1 cellular context compared by ENCODE assay signal in the genomic region with DNA sequence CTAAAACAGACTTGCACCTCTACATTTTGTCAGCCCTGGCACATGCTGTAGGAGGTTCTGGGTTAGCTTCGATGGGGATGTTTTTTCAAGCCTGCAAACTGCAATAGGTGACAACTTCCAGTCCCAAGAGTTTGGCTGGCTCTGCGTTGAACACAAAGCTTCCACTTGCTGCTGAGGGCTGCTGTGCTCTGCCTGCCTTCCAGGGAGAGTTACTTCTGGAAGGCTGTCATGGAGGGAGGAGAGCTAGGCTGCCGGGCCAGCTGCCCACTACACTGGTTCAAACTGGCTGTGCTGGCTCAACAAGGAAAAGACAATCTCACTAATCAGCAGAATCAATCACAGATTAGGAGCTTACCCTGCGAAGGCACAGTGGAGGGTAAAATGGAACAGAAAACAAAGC.
A peak's percentile ranks its signal among the peaks of the same experiment; 100 is the strongest.
TF ChIP-seq lines count a peak whose summit lies in the region.

No MANE protein-coding gene starts in this region.

TF ChIP-seq in K562, 482 proteins besides CTCF, POLR2A, EP300 and RAD21 (continued from another document and continues in another):
- TF ChIP-seq, protein P1, sequence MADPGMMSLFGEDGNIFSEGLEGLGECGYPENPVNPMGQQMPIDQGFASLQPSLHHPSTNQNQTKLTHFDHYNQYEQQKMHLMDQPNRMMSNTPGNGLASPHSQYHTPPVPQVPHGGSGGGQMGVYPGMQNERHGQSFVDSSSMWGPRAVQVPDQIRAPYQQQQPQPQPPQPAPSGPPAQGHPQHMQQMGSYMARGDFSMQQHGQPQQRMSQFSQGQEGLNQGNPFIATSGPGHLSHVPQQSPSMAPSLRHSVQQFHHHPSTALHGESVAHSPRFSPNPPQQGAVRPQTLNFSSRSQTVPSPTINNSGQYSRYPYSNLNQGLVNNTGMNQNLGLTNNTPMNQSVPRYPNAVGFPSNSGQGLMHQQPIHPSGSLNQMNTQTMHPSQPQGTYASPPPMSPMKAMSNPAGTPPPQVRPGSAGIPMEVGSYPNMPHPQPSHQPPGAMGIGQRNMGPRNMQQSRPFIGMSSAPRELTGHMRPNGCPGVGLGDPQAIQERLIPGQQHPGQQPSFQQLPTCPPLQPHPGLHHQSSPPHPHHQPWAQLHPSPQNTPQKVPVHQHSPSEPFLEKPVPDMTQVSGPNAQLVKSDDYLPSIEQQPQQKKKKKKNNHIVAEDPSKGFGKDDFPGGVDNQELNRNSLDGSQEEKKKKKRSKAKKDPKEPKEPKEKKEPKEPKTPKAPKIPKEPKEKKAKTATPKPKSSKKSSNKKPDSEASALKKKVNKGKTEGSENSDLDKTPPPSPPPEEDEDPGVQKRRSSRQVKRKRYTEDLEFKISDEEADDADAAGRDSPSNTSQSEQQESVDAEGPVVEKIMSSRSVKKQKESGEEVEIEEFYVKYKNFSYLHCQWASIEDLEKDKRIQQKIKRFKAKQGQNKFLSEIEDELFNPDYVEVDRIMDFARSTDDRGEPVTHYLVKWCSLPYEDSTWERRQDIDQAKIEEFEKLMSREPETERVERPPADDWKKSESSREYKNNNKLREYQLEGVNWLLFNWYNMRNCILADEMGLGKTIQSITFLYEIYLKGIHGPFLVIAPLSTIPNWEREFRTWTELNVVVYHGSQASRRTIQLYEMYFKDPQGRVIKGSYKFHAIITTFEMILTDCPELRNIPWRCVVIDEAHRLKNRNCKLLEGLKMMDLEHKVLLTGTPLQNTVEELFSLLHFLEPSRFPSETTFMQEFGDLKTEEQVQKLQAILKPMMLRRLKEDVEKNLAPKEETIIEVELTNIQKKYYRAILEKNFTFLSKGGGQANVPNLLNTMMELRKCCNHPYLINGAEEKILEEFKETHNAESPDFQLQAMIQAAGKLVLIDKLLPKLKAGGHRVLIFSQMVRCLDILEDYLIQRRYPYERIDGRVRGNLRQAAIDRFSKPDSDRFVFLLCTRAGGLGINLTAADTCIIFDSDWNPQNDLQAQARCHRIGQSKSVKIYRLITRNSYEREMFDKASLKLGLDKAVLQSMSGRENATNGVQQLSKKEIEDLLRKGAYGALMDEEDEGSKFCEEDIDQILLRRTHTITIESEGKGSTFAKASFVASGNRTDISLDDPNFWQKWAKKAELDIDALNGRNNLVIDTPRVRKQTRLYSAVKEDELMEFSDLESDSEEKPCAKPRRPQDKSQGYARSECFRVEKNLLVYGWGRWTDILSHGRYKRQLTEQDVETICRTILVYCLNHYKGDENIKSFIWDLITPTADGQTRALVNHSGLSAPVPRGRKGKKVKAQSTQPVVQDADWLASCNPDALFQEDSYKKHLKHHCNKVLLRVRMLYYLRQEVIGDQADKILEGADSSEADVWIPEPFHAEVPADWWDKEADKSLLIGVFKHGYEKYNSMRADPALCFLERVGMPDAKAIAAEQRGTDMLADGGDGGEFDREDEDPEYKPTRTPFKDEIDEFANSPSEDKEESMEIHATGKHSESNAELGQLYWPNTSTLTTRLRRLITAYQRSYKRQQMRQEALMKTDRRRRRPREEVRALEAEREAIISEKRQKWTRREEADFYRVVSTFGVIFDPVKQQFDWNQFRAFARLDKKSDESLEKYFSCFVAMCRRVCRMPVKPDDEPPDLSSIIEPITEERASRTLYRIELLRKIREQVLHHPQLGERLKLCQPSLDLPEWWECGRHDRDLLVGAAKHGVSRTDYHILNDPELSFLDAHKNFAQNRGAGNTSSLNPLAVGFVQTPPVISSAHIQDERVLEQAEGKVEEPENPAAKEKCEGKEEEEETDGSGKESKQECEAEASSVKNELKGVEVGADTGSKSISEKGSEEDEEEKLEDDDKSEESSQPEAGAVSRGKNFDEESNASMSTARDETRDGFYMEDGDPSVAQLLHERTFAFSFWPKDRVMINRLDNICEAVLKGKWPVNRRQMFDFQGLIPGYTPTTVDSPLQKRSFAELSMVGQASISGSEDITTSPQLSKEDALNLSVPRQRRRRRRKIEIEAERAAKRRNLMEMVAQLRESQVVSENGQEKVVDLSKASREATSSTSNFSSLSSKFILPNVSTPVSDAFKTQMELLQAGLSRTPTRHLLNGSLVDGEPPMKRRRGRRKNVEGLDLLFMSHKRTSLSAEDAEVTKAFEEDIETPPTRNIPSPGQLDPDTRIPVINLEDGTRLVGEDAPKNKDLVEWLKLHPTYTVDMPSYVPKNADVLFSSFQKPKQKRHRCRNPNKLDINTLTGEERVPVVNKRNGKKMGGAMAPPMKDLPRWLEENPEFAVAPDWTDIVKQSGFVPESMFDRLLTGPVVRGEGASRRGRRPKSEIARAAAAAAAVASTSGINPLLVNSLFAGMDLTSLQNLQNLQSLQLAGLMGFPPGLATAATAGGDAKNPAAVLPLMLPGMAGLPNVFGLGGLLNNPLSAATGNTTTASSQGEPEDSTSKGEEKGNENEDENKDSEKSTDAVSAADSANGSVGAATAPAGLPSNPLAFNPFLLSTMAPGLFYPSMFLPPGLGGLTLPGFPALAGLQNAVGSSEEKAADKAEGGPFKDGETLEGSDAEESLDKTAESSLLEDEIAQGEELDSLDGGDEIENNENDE (IDR thresholded peaks at IDR 0.05; ENCODE audit: low read depth, low read length), result no peak
- TF ChIP-seq DMBX1 (CRISPR knock-in tag; IDR thresholded peaks at IDR 0.05; ENCODE audit: borderline replicate concordance) (peak; percentile 85), CHD2 (IDR thresholded peaks at IDR 0.05; ENCODE audit: low read depth, low read length) (no peak), NR4A1 (CRISPR knock-in tag; IDR thresholded peaks at IDR 0.05) (no peak), NR4A1 (tag; IDR thresholded peaks at IDR 0.05) (peak; percentile 88), NUFIP1 (IDR thresholded peaks at IDR 0.05; ENCODE audit: partially characterized antibody) (no peak), ZSCAN29 (IDR thresholded peaks at IDR 0.05) (no peak), HIVEP1 (CRISPR knock-in tag; IDR thresholded peaks at IDR 0.05) (0 out of 2 replicates have a peak, but pooled peaks have one; percentile 29), C11orf30 (IDR thresholded peaks at IDR 0.05; ENCODE audit: low read depth) (peak; percentile 51), ZNF79 (CRISPR knock-in tag; IDR thresholded peaks at IDR 0.05; ENCODE audit: low read depth) (0 out of 2 replicates have a peak, but pooled peaks have one; percentile 34), SMAD4 (CRISPR knock-in tag; conservative IDR thresholded peaks at IDR 0.05) (peak; percentile 65), GTF2A2 (tag; IDR thresholded peaks at IDR 0.05) (peak; percentile 43; the same call in 1 of the 2 replicates), SRSF7 (optimal IDR thresholded peaks at IDR 0.05; ENCODE audit: low read depth, low read length) (no peak), ZBED1 (IDR thresholded peaks at IDR 0.05) (no peak), CTBP1 (IDR thresholded peaks at IDR 0.05; ENCODE audit: borderline replicate concordance) (peak; percentile 11; the same call in 1 of the 2 replicates), ZNF165 (CRISPR knock-in tag; IDR thresholded peaks at IDR 0.05; ENCODE audit: borderline replicate concordance) (peak; percentile 66), ZNF239 (CRISPR knock-in tag; IDR thresholded peaks at IDR 0.05) (peak; percentile 31; the same call in 1 of the 2 replicates), ZBTB17 (CRISPR knock-in tag; IDR thresholded peaks at IDR 0.05) (peak; percentile 85), MEF2A (IDR thresholded peaks at IDR 0.05; ENCODE audit: control insufficient read depth, low read depth, low read length) (no peak)
- TF ChIP-seq, protein P2, sequence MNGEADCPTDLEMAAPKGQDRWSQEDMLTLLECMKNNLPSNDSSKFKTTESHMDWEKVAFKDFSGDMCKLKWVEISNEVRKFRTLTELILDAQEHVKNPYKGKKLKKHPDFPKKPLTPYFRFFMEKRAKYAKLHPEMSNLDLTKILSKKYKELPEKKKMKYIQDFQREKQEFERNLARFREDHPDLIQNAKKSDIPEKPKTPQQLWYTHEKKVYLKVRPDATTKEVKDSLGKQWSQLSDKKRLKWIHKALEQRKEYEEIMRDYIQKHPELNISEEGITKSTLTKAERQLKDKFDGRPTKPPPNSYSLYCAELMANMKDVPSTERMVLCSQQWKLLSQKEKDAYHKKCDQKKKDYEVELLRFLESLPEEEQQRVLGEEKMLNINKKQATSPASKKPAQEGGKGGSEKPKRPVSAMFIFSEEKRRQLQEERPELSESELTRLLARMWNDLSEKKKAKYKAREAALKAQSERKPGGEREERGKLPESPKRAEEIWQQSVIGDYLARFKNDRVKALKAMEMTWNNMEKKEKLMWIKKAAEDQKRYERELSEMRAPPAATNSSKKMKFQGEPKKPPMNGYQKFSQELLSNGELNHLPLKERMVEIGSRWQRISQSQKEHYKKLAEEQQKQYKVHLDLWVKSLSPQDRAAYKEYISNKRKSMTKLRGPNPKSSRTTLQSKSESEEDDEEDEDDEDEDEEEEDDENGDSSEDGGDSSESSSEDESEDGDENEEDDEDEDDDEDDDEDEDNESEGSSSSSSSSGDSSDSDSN (IDR thresholded peaks at IDR 0.05; ENCODE audit: borderline replicate concordance in 1 of 2, low read depth in 2 of 2, low read length in 2 of 2), result 0 out of 4 replicates have a peak, but pooled peaks of 1 of the 2 experiments have one; percentile 47
- TF ChIP-seq, protein P3, sequence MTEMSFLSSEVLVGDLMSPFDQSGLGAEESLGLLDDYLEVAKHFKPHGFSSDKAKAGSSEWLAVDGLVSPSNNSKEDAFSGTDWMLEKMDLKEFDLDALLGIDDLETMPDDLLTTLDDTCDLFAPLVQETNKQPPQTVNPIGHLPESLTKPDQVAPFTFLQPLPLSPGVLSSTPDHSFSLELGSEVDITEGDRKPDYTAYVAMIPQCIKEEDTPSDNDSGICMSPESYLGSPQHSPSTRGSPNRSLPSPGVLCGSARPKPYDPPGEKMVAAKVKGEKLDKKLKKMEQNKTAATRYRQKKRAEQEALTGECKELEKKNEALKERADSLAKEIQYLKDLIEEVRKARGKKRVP (CRISPR knock-in tag; IDR thresholded peaks at IDR 0.05), result peak; percentile 64; the same call in 1 of the 2 replicates
- TF ChIP-seq, protein P4, sequence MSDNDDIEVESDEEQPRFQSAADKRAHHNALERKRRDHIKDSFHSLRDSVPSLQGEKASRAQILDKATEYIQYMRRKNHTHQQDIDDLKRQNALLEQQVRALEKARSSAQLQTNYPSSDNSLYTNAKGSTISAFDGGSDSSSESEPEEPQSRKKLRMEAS (CRISPR knock-in tag; IDR thresholded peaks at IDR 0.05), result 0 out of 2 replicates have a peak, but pooled peaks have one; percentile 20
- TF ChIP-seq, protein P5, sequence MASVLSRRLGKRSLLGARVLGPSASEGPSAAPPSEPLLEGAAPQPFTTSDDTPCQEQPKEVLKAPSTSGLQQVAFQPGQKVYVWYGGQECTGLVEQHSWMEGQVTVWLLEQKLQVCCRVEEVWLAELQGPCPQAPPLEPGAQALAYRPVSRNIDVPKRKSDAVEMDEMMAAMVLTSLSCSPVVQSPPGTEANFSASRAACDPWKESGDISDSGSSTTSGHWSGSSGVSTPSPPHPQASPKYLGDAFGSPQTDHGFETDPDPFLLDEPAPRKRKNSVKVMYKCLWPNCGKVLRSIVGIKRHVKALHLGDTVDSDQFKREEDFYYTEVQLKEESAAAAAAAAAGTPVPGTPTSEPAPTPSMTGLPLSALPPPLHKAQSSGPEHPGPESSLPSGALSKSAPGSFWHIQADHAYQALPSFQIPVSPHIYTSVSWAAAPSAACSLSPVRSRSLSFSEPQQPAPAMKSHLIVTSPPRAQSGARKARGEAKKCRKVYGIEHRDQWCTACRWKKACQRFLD (CRISPR knock-in tag; IDR thresholded peaks at IDR 0.05), result peak; percentile 59; the same call in 1 of the 2 replicates
- TF ChIP-seq, protein P6, sequence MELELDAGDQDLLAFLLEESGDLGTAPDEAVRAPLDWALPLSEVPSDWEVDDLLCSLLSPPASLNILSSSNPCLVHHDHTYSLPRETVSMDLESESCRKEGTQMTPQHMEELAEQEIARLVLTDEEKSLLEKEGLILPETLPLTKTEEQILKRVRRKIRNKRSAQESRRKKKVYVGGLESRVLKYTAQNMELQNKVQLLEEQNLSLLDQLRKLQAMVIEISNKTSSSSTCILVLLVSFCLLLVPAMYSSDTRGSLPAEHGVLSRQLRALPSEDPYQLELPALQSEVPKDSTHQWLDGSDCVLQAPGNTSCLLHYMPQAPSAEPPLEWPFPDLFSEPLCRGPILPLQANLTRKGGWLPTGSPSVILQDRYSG (tag; conservative IDR thresholded peaks at IDR 0.05; ENCODE audit: low read depth), result peak; percentile 72; the same call in 1 of the 2 replicates
- TF ChIP-seq, protein P7, sequence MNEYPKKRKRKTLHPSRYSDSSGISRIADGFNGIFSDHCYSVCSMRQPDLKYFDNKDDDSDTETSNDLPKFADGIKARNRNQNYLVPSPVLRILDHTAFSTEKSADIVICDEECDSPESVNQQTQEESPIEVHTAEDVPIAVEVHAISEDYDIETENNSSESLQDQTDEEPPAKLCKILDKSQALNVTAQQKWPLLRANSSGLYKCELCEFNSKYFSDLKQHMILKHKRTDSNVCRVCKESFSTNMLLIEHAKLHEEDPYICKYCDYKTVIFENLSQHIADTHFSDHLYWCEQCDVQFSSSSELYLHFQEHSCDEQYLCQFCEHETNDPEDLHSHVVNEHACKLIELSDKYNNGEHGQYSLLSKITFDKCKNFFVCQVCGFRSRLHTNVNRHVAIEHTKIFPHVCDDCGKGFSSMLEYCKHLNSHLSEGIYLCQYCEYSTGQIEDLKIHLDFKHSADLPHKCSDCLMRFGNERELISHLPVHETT (CRISPR knock-in tag; conservative IDR thresholded peaks at IDR 0.05 in 1 of 2, IDR thresholded peaks at IDR 0.05 in 1 of 2), result peak in 1 of 2 experiments; percentile 61; a peak in 1 of 4 replicates
- TF ChIP-seq, protein P8, sequence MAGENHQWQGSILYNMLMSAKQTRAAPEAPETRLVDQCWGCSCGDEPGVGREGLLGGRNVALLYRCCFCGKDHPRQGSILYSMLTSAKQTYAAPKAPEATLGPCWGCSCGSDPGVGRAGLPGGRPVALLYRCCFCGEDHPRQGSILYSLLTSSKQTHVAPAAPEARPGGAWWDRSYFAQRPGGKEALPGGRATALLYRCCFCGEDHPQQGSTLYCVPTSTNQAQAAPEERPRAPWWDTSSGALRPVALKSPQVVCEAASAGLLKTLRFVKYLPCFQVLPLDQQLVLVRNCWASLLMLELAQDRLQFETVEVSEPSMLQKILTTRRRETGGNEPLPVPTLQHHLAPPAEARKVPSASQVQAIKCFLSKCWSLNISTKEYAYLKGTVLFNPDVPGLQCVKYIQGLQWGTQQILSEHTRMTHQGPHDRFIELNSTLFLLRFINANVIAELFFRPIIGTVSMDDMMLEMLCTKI (IDR thresholded peaks at IDR 0.05; ENCODE audit: partially characterized antibody), result no peak
- TF ChIP-seq, protein P9, sequence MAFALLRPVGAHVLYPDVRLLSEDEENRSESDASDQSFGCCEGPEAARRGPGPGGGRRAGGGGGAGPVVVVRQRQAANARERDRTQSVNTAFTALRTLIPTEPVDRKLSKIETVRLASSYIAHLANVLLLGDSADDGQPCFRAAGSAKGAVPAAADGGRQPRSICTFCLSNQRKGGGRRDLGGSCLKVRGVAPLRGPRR (CRISPR knock-in tag; IDR thresholded peaks at IDR 0.05), result peak; percentile 34; the same call in 1 of the 2 replicates
- TF ChIP-seq, protein P10, sequence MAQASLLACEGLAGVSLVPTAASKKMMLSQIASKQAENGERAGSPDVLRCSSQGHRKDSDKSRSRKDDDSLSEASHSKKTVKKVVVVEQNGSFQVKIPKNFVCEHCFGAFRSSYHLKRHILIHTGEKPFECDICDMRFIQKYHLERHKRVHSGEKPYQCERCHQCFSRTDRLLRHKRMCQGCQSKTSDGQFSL (CRISPR knock-in tag; IDR thresholded peaks at IDR 0.05), result no peak
- TF ChIP-seq, protein P10 (tag; IDR thresholded peaks at IDR 0.05), result peak in 1 of 2 experiments; percentile 59; a peak in 1 of 4 replicates
